Comparison of ENCODE assay signal across 34 cellular contexts in the genomic region with DNA sequence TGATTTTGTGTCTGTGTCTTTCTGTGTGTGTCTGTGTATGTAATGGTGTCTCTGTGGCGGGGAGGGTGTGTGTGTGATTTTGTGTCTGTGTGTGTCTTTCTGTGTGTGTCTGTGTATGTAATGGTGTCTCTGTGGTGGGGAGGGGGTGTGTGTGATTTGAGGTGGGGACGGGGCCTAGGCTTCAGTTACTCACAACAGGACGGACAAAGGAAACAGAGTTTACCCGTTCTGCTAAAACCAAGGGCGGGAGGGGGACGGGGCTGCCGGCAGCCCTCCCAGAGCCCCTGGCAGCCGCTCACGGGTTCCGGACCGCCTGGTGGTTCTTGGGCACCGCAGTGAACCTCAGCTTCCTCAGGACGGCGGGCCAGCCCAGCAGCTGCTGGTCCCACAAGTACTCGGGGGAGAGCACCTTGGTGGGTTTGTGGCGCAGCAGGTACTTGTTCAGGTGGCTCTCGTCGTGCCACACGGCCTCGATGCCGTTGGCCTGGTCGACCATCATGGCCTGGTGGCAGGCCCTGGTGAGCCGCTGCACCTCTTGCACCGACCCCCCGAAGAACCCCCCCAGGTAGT. TPM values are rescaled to one million over a fixed set of nuclear protein-coding genes. Genes with fewer than 3 reads are reported as not detected.
"Had no signal": no experiment of that assay in that cellular context is flagged by ENCODE, and none has a peak within 500 bp of the region (broad histone marks: within the 10 kb centered on the region; RNA-seq: fewer than 3 reads in every experiment).

No MANE protein-coding gene starts in this region.

- H3K36me3 ChIP-seq: adrenal gland, cardiac muscle cell, colonic mucosa, gastroesophageal sphincter had no signal

- H3K27me3 ChIP-seq: adrenal gland, body of pancreas, colonic mucosa, esophagus squamous epithelium had no signal

- H3K4me1 ChIP-seq: colonic mucosa, gastroesophageal sphincter had no signal

- H3K9me3 ChIP-seq: adrenal gland, body of pancreas, colonic mucosa, esophagus squamous epithelium had no signal

- H3K27ac ChIP-seq: adrenal gland, body of pancreas, cardiac muscle cell, colonic mucosa, epithelial cell of prostate had no signal

- ATAC-seq: activated CD4-positive, alpha-beta T cell treated with anti-CD3 and anti-CD28 coated beads for 36 hours; activated naive CD8-positive, alpha-beta T cell treated with anti-CD3 and anti-CD28 coated beads, Interleukin-2, amount 50 U/mL, for 24 hours; body of pancreas; gastroesophageal sphincter had no signal

- DNase-seq: activated CD4-positive, alpha-beta memory T cell treated with anti-CD3 and anti-CD28 coated beads for 36 hours; activated CD4-positive, alpha-beta T cell treated with anti-CD3 and anti-CD28 coated beads for 36 hours; activated CD4-positive, alpha-beta T cell treated with anti-CD3 and anti-CD28 coated beads, Interleukin-2, amount 10 ng/mL, durations not matched to agents 24 days and 14 days; activated CD4-positive, CD25-positive, alpha-beta regulatory T cell; activated CD4-positive, CD25-positive, alpha-beta regulatory T cell treated with anti-CD3 and anti-CD28 coated beads, Interleukin-2, amount 50 U/mL, for 72 hours; activated effector memory CD4-positive, alpha-beta T cell treated with anti-CD3 and anti-CD28 coated beads, Interleukin-2, amount 50 U/mL, for 16 hours; activated naive CD4-positive, alpha-beta T cell treated with anti-CD3 and anti-CD28 coated beads for 36 hours; activated naive CD8-positive, alpha-beta T cell treated with anti-CD3 and anti-CD28 coated beads for 36 hours; activated naive CD8-positive, alpha-beta T cell treated with anti-CD3 and anti-CD28 coated beads, Interleukin-2, amount 50 U/mL, for 24 hours; activated T-cell treated with anti-CD3 and anti-CD28 coated beads, Interleukin-2, amount 50 U/mL, for 1 hour; activated T-cell treated with anti-CD3 and anti-CD28 coated beads, Interleukin-2, amount 50 U/mL, for 48 hours; amygdala; central memory CD4-positive, alpha-beta T cell; cerebellar nuclear complex; colonic mucosa; effector CD8-positive, alpha-beta T cell; esophagus squamous epithelium; foreskin melanocyte; T-helper 2 cell had no signal

- H3K4me3 ChIP-seq: adrenal gland, body of pancreas, cardiac muscle cell, colonic mucosa, esophagus squamous epithelium, gastroesophageal sphincter had no signal

RNA-seq across cellular contexts. Expression of gene ABO, which starts 19.5 kb away (rescaled TPM):
- total RNA-seq: activated CD4-positive, alpha-beta memory T cell treated with anti-CD3 and anti-CD28 coated beads for 36 hours; activated naive CD4-positive, alpha-beta T cell treated with anti-CD3 and anti-CD28 coated beads for 36 hours; activated naive CD8-positive, alpha-beta T cell treated with anti-CD3 and anti-CD28 coated beads for 36 hours; endothelial cell of umbilical vein; fibroblast of lung; fibroblast of villous mesenchyme had no signal
- polyA plus RNA-seq: cardiac muscle cell, endothelial cell of umbilical vein, fibroblast of lung had no signal

RNA-seq across cellular contexts. Expression of gene OBP2B, which starts 46.4 kb away (rescaled TPM):
- total RNA-seq: activated CD4-positive, alpha-beta memory T cell treated with anti-CD3 and anti-CD28 coated beads for 36 hours; activated CD4-positive, alpha-beta T cell treated with anti-CD3 and anti-CD28 coated beads for 36 hours; activated CD4-positive, alpha-beta T cell treated with anti-CD3 and anti-CD28 coated beads, Interleukin-2, amount 10 ng/mL, durations not matched to agents 24 days and 14 days; activated naive CD4-positive, alpha-beta T cell treated with anti-CD3 and anti-CD28 coated beads for 36 hours; activated naive CD8-positive, alpha-beta T cell treated with anti-CD3 and anti-CD28 coated beads for 36 hours; activated T-helper 1 cell treated with anti-CD3 and anti-CD28 coated beads, Interleukin-12 subunit alpha, Interleukin-12 subunit beta, Interleukin-2, Interleukin-4 antibody, amounts not matched to agents 30 ng/mL and 10 ng/mL and 1 ng/mL, durations not matched to agents 14 hours and 24 hours and 36 hours; activated T-helper 2 cell treated with anti-CD3 and anti-CD28 coated beads, Interferon-gamma antibody, Interleukin-2, Interleukin-4, amounts not matched to agents 10 μg/mL and 5 μg/mL and 100 μg/mL, durations not matched to agents 14 hours and 24 hours and 36 hours; aorta; body of pancreas; cardiac muscle cell; colonic mucosa; dermis microvascular lymphatic vessel endothelial cell; endothelial cell of umbilical vein; esophagus squamous epithelium; fibroblast of lung; fibroblast of villous mesenchyme; gastroesophageal sphincter; glomerular endothelial cell; T-helper 1 cell treated with Interleukin-12 subunit alpha and Interleukin-12 subunit beta and Interleukin-4 antibody, amounts not matched to agents 30 ng/mL and 1 ng/mL, for 36 hours had no signal
- polyA plus RNA-seq: adrenal gland, aorta, endothelial cell of umbilical vein, esophagus, fibroblast of lung had no signal
